In genomic region chr11:66420671-66421476, GRCh38 we compare ENCODE assay signal across 11 cellular contexts. TPM values are rescaled to one million over a fixed set of nuclear protein-coding genes. Genes with fewer than 3 reads are reported as not detected.
DNase-seq lines count a peak whose midpoint lies in the region; ATAC-seq lines count a peak whose summit lies in the region.
"Had no signal": no experiment of that assay in that cellular context is flagged by ENCODE, and none has a peak within 500 bp of the region (broad histone marks: within the 10 kb centered on the region; RNA-seq: fewer than 3 reads in every experiment).

TSS of gene NPAS4 (plus strand) at chr11:66421035. CDS start at chr11:66421180, 145 bp downstream.

- H3K18ac ChIP-seq in neuronal stem cell (ENCODE audit: low read length), result peak within 1 kb of the TSS; percentile 22

- DNase-seq in DMS53 (lab: John Stamatoyannopoulos, UW) (peak; percentile 74), DMS53 treated with DMSO at 0.1 percent for 48 hours (lab: John Stamatoyannopoulos, UW; ENCODE audit: unreplicated experiment) (no peak), NCI-H1930 (lab: John Stamatoyannopoulos, UW) (peak; percentile 58 to 77), cerebellar cortex (ENCODE audit: low spot score) (peak; percentile 80), neuronal stem cell (ENCODE audit: low spot score) (no peak), hepatic stellate cell (ENCODE audit: low spot score) (no peak)
- DNase-seq in effector memory CD8-positive, alpha-beta T cell, result no peak

- no peak within 1 kb of the TSS for H3K4me3 Mint-ChIP-seq in effector memory CD8-positive, alpha-beta T cell
- H3K4me3 Mint-ChIP-seq: HFFc6; neural crest cell; stimulated activated naive CD8-positive, alpha-beta T cell treated with anti-CD3 and anti-CD28 coated beads, Interleukin-15, Interleukin-2, amounts not matched to agents 100 ng/mL and 50 ng/mL, for 24 hours had no signal

- H2AK5ac ChIP-seq in neuronal stem cell (ENCODE audit: low read depth, low read length), result no peak within 1 kb of the TSS

- no CpG with 5 or more reads among the region's 71 CpGs for WGBS in neuronal stem cell (ENCODE audit: extremely low coverage in 2 of 2, insufficient read length in 2 of 2, insufficient replicate concordance in 1 of 2), 2 donors

- peaks cover 4 to 15% of the 10 kb centered on the region in 2 donors for H3K9me3 Mint-ChIP-seq in effector memory CD8-positive, alpha-beta T cell
- H3K9me3 Mint-ChIP-seq: neural crest cell; stimulated activated naive CD8-positive, alpha-beta T cell treated with anti-CD3 and anti-CD28 coated beads, Interleukin-15, Interleukin-2, amounts not matched to agents 100 ng/mL and 50 ng/mL, for 24 hours had no signal

- no peak within 1 kb of the TSS for H3K4ac ChIP-seq in neuronal stem cell (ENCODE audit: low read length)

- no peak within 1 kb of the TSS for H3K14ac ChIP-seq in neuronal stem cell (ENCODE audit: low read length)

- no peaks in the 10 kb centered on the region for H3K79me1 ChIP-seq in neuronal stem cell (ENCODE audit: low read depth, low read length)

- ATAC-seq in HG02840 (IDR thresholded peaks at IDR 0.05; ENCODE audit: low FRiP score, unreplicated experiment), result no peak
- no peak for ATAC-seq in effector memory CD8-positive, alpha-beta T cell (replicated peaks)

- no peaks in the 10 kb centered on the region for H3K9me3 ChIP-seq in neuronal stem cell (replicated peaks in 1 of 2; ENCODE audit: control insufficient read depth in 2 of 2, insufficient read depth in 1 of 2, low read depth in 1 of 2, low read length in 2 of 2)

- no peak within 1 kb of the TSS for H4K91ac ChIP-seq in neuronal stem cell (ENCODE audit: low read depth, low read length, poor library complexity)

- H4K8ac ChIP-seq in neuronal stem cell (ENCODE audit: low read depth, low read length), result no peak within 1 kb of the TSS

- peak within 1 kb of the TSS in 1 of 2 donors; percentile 31 for H3K4me3 ChIP-seq in neuronal stem cell (ENCODE audit: low read length in 2 of 2)

- H3K27ac ChIP-seq in neuronal stem cell (replicated peaks; ENCODE audit: low read length), result no peak within 1 kb of the TSS

- peaks cover 5 to 25% of the 10 kb centered on the region in 2 donors for H3K4me1 ChIP-seq in neuronal stem cell (ENCODE audit: control insufficient read depth in 2 of 2, insufficient read depth in 1 of 2, low read depth in 1 of 2, low read length in 2 of 2)

- H3K9ac ChIP-seq in neuronal stem cell (ENCODE audit: low read depth, low read length, poor library complexity), result no peak within 1 kb of the TSS

- H3K27me3 ChIP-seq in neuronal stem cell (ENCODE audit: control insufficient read depth in 3 of 3, insufficient read depth in 3 of 3, low read depth in 1 of 3, low read length in 3 of 3), result peaks cover 12 to 26% (median 13%) of the 10 kb centered on the region in 3 experiments

- H2BK120ac ChIP-seq in neuronal stem cell (ENCODE audit: low read depth, low read length), result no peak within 1 kb of the TSS

- peaks cover 15 to 27% of the 10 kb centered on the region in 2 donors for H3K36me3 ChIP-seq in neuronal stem cell (replicated peaks in 1 of 2; ENCODE audit: control insufficient read depth in 2 of 2, insufficient read depth in 2 of 2, low read length in 2 of 2)

- H3K4me1 Mint-ChIP-seq in effector memory CD8-positive, alpha-beta T cell (ENCODE audit: low read depth in 2 of 2), result peaks cover 5% of the 10 kb centered on the region in 2 donors

- peak within 1 kb of the TSS in 1 of 2 donors; percentile 38 for H3K27ac Mint-ChIP-seq in effector memory CD8-positive, alpha-beta T cell
- H3K27ac Mint-ChIP-seq: HFFc6; stimulated activated naive CD8-positive, alpha-beta T cell treated with anti-CD3 and anti-CD28 coated beads, Interleukin-15, Interleukin-2, amounts not matched to agents 100 ng/mL and 50 ng/mL, for 24 hours had no signal

- H3K4me2 ChIP-seq in neuronal stem cell (ENCODE audit: insufficient read depth, low read length, poor library complexity, severe bottlenecking), result peak within 1 kb of the TSS; percentile 43

- H2BK12ac ChIP-seq in neuronal stem cell (ENCODE audit: low read length), result no peak within 1 kb of the TSS

- H2AFZ ChIP-seq in neuronal stem cell (ENCODE audit: low read length), result no peak within 1 kb of the TSS

- peaks cover 36 to 38% of the 10 kb centered on the region in 2 donors for H3K27me3 Mint-ChIP-seq in effector memory CD8-positive, alpha-beta T cell

- H2BK5ac ChIP-seq in neuronal stem cell (ENCODE audit: low read length), result no peak within 1 kb of the TSS

- peaks cover 19% of the 10 kb centered on the region for H3K36me3 Mint-ChIP-seq in effector memory CD8-positive, alpha-beta T cell (ENCODE audit: insufficient read depth)

- H3K23ac ChIP-seq in neuronal stem cell (ENCODE audit: low read depth, low read length, poor library complexity), result peak within 1 kb of the TSS; percentile 62

- no peak within 1 kb of the TSS for H2BK15ac ChIP-seq in neuronal stem cell (ENCODE audit: low read length)

RNA-seq across cellular contexts. Expression of gene NPAS4, which starts in this region (rescaled TPM):
- 0.74 TPM for polyA plus RNA-seq in neuronal stem cell (2013, experiment 1 of 2)
- polyA plus RNA-seq in neuronal stem cell (2013, experiment 2 of 2), result 0.62 TPM

Comparison
In these comparisons a context has a peak if more than half of its experiments do, and no peak if none do; other contexts are left out.
1. DNase-seq: peak in DMS53 (single experiment), NCI-H1930 (2 of 2) and cerebellar cortex (single experiment); none in DMS53 treated with DMSO at 0.1 percent for 48 hours (single experiment), neuronal stem cell (single experiment), hepatic stellate cell (single experiment) and effector memory CD8-positive, alpha-beta T cell (0 of 3).